In the genomic region with DNA sequence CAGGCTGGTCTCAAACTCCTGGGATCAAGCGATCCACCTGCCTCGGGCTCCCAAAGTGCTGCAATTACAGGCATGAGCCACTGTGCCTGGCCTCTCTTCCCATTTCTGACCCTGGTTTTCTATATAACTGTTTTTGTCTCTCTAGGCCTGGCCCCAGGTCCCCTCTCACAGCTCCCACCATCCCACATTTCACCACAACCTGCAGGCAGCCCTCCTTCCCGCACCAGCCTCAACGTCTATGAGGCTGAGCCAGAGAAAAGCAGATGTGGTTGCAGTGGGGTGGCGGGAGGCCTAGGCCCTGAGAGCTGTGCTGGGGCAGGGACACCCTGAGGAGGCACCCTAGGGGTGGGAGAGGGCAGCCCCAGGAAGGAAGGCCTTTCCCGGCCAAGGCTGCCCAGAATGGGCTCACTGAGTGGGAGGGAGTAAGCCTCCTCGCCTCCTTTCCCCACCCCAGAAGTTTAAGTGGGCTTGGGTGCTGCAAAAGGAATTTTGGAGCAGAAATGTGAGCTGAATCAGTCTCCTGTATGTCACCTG, we compare ENCODE assay signal across 17 cellular contexts.
A peak's percentile ranks its signal among the peaks of the same experiment; 100 is the strongest.
DNase-seq lines count a peak whose midpoint lies in the region; ATAC-seq and TF ChIP-seq lines count a peak whose summit lies in the region.
"Had no signal": no experiment of that assay in that cellular context is flagged by ENCODE, and none has a peak within 500 bp of the region (broad histone marks: within the 10 kb centered on the region; RNA-seq: fewer than 3 reads in every experiment).

No MANE protein-coding gene starts in this region.

- ATAC-seq in HG03039 (IDR thresholded peaks at IDR 0.05; ENCODE audit: unreplicated experiment) = no peak
- no peak for ATAC-seq in right cardiac atrium
- ATAC-seq in natural killer cell = no peak

- BruUV-seq in Caco-2 (replicated peaks; lab: Mats Ljungman, UMichigan) = no TSS peak

- H3K9me3 ChIP-seq in Caco-2 = no peaks in the 10 kb centered on the region
- H3K9me3 ChIP-seq in right cardiac atrium (ENCODE audit: control insufficient read depth, low read length) = no peaks in the 10 kb centered on the region

- H3K4me2 ChIP-seq in mesendoderm (ENCODE audit: low read length) = no peak overlapping the region
- H3K4me2 ChIP-seq: PC-9 had no signal

- H3K36me3 ChIP-seq in Caco-2 (ENCODE audit: control insufficient read depth, insufficient read depth, low read length) (no peaks in the 10 kb centered on the region), mesendoderm (ENCODE audit: control insufficient read depth, insufficient read depth, low read length) (no peaks in the 10 kb centered on the region)

- no peak overlapping the region for H2BK15ac ChIP-seq in mesendoderm (replicated peaks; ENCODE audit: low read depth)

- H3K4me1 ChIP-seq in Caco-2 (peaks cover 42% of the 10 kb centered on the region), mesendoderm (ENCODE audit: control insufficient read depth, low read depth, low read length) (peaks cover 10% of the 10 kb centered on the region), right cardiac atrium (ENCODE audit: control insufficient read depth, insufficient read depth, low read length) (no peaks in the 10 kb centered on the region)

- H3K27me3 Mint-ChIP-seq in Caco-2 (ENCODE audit: insufficient read depth, unreplicated experiment) (no peaks in the 10 kb centered on the region), natural killer cell (ENCODE audit: low read depth in 2 of 2) (no peaks in the 10 kb centered on the region)

- peak overlapping the region; percentile 14 for H2AK5ac ChIP-seq in mesendoderm (ENCODE audit: low read length)

- peak overlapping the region; percentile 15 for H3K18ac ChIP-seq in mesendoderm (ENCODE audit: low read length)

- peak overlapping the region; percentile 22 for H3K9ac ChIP-seq in mesendoderm (ENCODE audit: low read length)

- H3K56ac ChIP-seq in mesendoderm (ENCODE audit: low read length) = peak overlapping the region; percentile 78

- H3K79me2 ChIP-seq in mesendoderm (ENCODE audit: control insufficient read depth, insufficient read depth, low read length) = no peaks in the 10 kb centered on the region

- no peak overlapping the region for H3K23ac ChIP-seq in mesendoderm (ENCODE audit: low read length)

- H3K4ac ChIP-seq in mesendoderm (ENCODE audit: low read depth, low read length) = peak overlapping the region; percentile 46

- H3K4me3 Mint-ChIP-seq in Caco-2 (ENCODE audit: unreplicated experiment) (no peak overlapping the region), natural killer cell (no peak overlapping the region)
- H3K4me3 Mint-ChIP-seq: CD14-positive monocyte had no signal

- H3K27ac Mint-ChIP-seq in Caco-2 (ENCODE audit: unreplicated experiment) (peak overlapping the region; percentile 36), natural killer cell (no peak overlapping the region)

- POLR2A ChIA-PET in Caco-2 (lab: Charles Lee) = interaction anchor here (0.5 kb wide), 1 partner anchor 205 kb away, joined by 4 read pairs; no protein-coding TSS in a partner anchor

- H3K27me3 ChIP-seq in Caco-2 (replicated peaks; ENCODE audit: control insufficient read depth, insufficient read depth, low read length) = no peaks in the 10 kb centered on the region
- no peaks in the 10 kb centered on the region for H3K27me3 ChIP-seq in mesendoderm (ENCODE audit: insufficient read depth, low read length, poor library complexity)
- no peaks in the 10 kb centered on the region for H3K27me3 ChIP-seq in right cardiac atrium (ENCODE audit: control insufficient read depth, insufficient read depth)

- H3K4me1 Mint-ChIP-seq in Caco-2 (ENCODE audit: low read depth, unreplicated experiment) (peaks cover 13% of the 10 kb centered on the region), natural killer cell (no peaks in the 10 kb centered on the region)

- intact Hi-C loops in Caco-2 (cut with micrococcal nuclease; ENCODE audit: unreplicated experiment) (no loop called here), right cardiac atrium (cut with DNase I) (no loop called here), natural killer cell (cut with micrococcal nuclease) (no loop called here)

- H3K9me3 Mint-ChIP-seq in Caco-2 (ENCODE audit: unreplicated experiment) (no peaks in the 10 kb centered on the region), natural killer cell (no peaks in the 10 kb centered on the region)

- CTCF ChIA-PET in Caco-2 (lab: Charles Lee) = interaction anchor here (0.8 kb wide), 1 partner anchor 11 kb away, joined by 4 read pairs; no protein-coding TSS in a partner anchor

- H3K36me3 Mint-ChIP-seq in Caco-2 (ENCODE audit: insufficient read depth, unreplicated experiment) (no peaks in the 10 kb centered on the region), natural killer cell (no peaks in the 10 kb centered on the region)
- H3K36me3 Mint-ChIP-seq: CD14-positive monocyte had no signal

- H3K27ac ChIP-seq in mesendoderm (ENCODE audit: low read depth, low read length) = peak overlapping the region; percentile 54
- H3K27ac ChIP-seq in right cardiac atrium (ENCODE audit: low read length) = no peak overlapping the region
- H3K27ac ChIP-seq: PC-9 had no signal

- H4K5ac ChIP-seq in mesendoderm (ENCODE audit: low read length) = no peak overlapping the region

- H4K8ac ChIP-seq in mesendoderm (ENCODE audit: low read depth, low read length) = no peak overlapping the region

- TF ChIP-seq CTCF in Caco-2 (IDR thresholded peaks at IDR 0.05; ENCODE audit: insufficient read depth in 1 of 2, low read depth in 1 of 2, low read length in 1 of 2, severe bottlenecking in 1 of 2, unreplicated experiment in 1 of 2) (no peak), natural killer cell (IDR thresholded peaks at IDR 0.05) (no peak)

- peak overlapping the region; percentile 47 for H2BK5ac ChIP-seq in mesendoderm (ENCODE audit: low read length)

- WGBS in mesendoderm (ENCODE audit: extremely low coverage, insufficient coverage, low lambda C conversion rate) = no CpG with 5 or more reads among the region's 7 CpGs
- 82% methylated on average over 7 of the region's 7 CpGs for WGBS in right cardiac atrium

- H3K4me3 ChIP-seq in Caco-2 (ENCODE audit: low read depth, low read length) (no peak overlapping the region), mesendoderm (ENCODE audit: low read length) (no peak overlapping the region), right cardiac atrium (ENCODE audit: low read length) (no peak overlapping the region)
- no peak overlapping the region for H3K4me3 ChIP-seq in Jurkat, Clone E6-1 (ENCODE audit: low read length)
- H3K4me3 ChIP-seq: PC-9 had no signal

- DNase-seq in Caco-2 (no peak), SKM-1 (lab: John Stamatoyannopoulos, UW; ENCODE audit: unreplicated experiment) (peak; percentile 30), mesendoderm (no peak), SK-N-DZ (ENCODE audit: low spot score) (no peak), right cardiac atrium (no peak), natural killer cell (no peak)
- peak; percentile 64 for DNase-seq in Jurkat, Clone E6-1 (ENCODE audit: low read depth, low spot score)
- DNase-seq: COR-L47; DMS79; Karpas-422; NCI-H1436 treated with DMSO at 0.1 percent for 48 hours; NCI-H2081; NCI-H345; NK-92 treated with Interleukin-12 subunit alpha and Interleukin-12 subunit beta, amount 100 ng/mL, for 24 hours; PC-9 had no signal

- H2BK120ac ChIP-seq in mesendoderm (ENCODE audit: low read depth, low read length) = peak overlapping the region; percentile 24

- no peaks in the 10 kb centered on the region for H3K79me1 ChIP-seq in mesendoderm (ENCODE audit: low read length)

Comparison
In these comparisons a context has a peak if more than half of its experiments do, and no peak if none do; other contexts are left out.
1. DNase-seq: peak in Jurkat, Clone E6-1 (single experiment) and SKM-1 (single experiment); none in Caco-2 (0 of 2), mesendoderm (single experiment), SK-N-DZ (single experiment), right cardiac atrium (0 of 3) and natural killer cell (single experiment).